ENCODE assay signal across 11 cellular contexts in genomic region chr2:10494351-10495066, GRCh38. TPM values are rescaled to one million over a fixed set of nuclear protein-coding genes. Genes with fewer than 3 reads are reported as not detected.
DNase-seq lines count a peak whose midpoint lies in the region; ATAC-seq and TF ChIP-seq lines count a peak whose summit lies in the region.
"Had no signal": no experiment of that assay in that cellular context is flagged by ENCODE, and none has a peak within 500 bp of the region (broad histone marks: within the 10 kb centered on the region; RNA-seq: fewer than 3 reads in every experiment).

No MANE protein-coding gene starts in this region.

- no peaks in the 10 kb centered on the region for H3K9me2 ChIP-seq in GM23338 (ENCODE audit: insufficient read depth)

- peak overlapping the region in 9 of 11 experiments; percentile 37 to 82 (median 62); a peak in 15 of 22 replicates for H3K9ac ChIP-seq in BLaER1 treated with 17β-estradiol and CSF1 and Interleukin-3, amounts not matched to agents 10 nM and 100 nM

- H3K4me1 ChIP-seq in BLaER1 treated with 17β-estradiol and CSF1 and Interleukin-3, amounts not matched to agents 10 nM and 100 nM: peaks cover 33 to 75% (median 67%) of the 10 kb centered on the region in 10 experiments
- no peaks in the 10 kb centered on the region for H3K4me1 ChIP-seq in GM23338 (ENCODE audit: insufficient read depth)

- peak overlapping the region; percentile 73 to 94 (median 86) for H3K4me2 ChIP-seq in BLaER1 treated with 17β-estradiol and CSF1 and Interleukin-3, amounts not matched to agents 10 nM and 100 nM
- no peak overlapping the region for H3K4me2 ChIP-seq in GM23338

- H3K27ac ChIP-seq in BLaER1 treated with 17β-estradiol and CSF1 and Interleukin-3, amounts not matched to agents 10 nM and 100 nM: peak overlapping the region in 10 of 11 experiments; percentile 17 to 94 (median 80); a peak in 19 of 22 replicates
- H3K27ac ChIP-seq in GM23338 (ENCODE audit: low read depth): no peak overlapping the region

- H3K4me3 Mint-ChIP-seq in GM23338 (no peak overlapping the region), chondrocyte (ENCODE audit: unreplicated experiment) (no peak overlapping the region), osteocyte (ENCODE audit: unreplicated experiment) (no peak overlapping the region)
- H3K4me3 Mint-ChIP-seq: activated CD8-positive, alpha-beta T cell treated with anti-CD3 and anti-CD28 coated beads for 36 hours had no signal

- peaks cover 0 to 16% (median 10%) of the 10 kb centered on the region in 11 experiments; a peak in 20 of 22 replicates for H3K9me3 ChIP-seq in BLaER1 treated with 17β-estradiol and CSF1 and Interleukin-3, amounts not matched to agents 10 nM and 100 nM (replicated peaks in 1 of 11)

- DNase-seq in GM23338 (ENCODE audit: low spot score): no peak
- peak; percentile 85 for DNase-seq in chondrocyte (ENCODE audit: low spot score)
- DNase-seq in osteocyte (ENCODE audit: extremely low spot score, unreplicated experiment): peak; percentile 76
- no peak for DNase-seq in NCI-H2196 (lab: John Stamatoyannopoulos, UW; ENCODE audit: unreplicated experiment)
- no peak for DNase-seq in activated CD4-positive, CD25-positive, alpha-beta regulatory T cell (lab: John Stamatoyannopoulos, UW)
- DNase-seq in activated CD4-positive, CD25-positive, alpha-beta regulatory T cell treated with anti-CD3 and anti-CD28 coated beads, Interleukin-2, amount 50 U/mL, for 72 hours: no peak
- DNase-seq: amygdala, NCI-H2227 treated with DMSO at 0.1 percent for 48 hours had no signal

- H3K27me3 Mint-ChIP-seq in GM23338 (ENCODE audit: insufficient read depth, low read depth, poor library complexity) (peaks cover 7% of the 10 kb centered on the region), chondrocyte (ENCODE audit: low read depth) (peaks cover 25% of the 10 kb centered on the region), osteocyte (ENCODE audit: unreplicated experiment) (peaks cover 24% of the 10 kb centered on the region)

- H3K9me3 Mint-ChIP-seq in GM23338: peaks cover 8% of the 10 kb centered on the region; the same call in 2 of the 3 replicates
- H3K9me3 Mint-ChIP-seq in chondrocyte (ENCODE audit: low read depth): peaks cover 10% of the 10 kb centered on the region
- H3K9me3 Mint-ChIP-seq in osteocyte (ENCODE audit: unreplicated experiment): peaks cover 8% of the 10 kb centered on the region

- H3K4me1 Mint-ChIP-seq in GM23338 (peaks cover 5% of the 10 kb centered on the region; the same call in 2 of the 3 replicates), chondrocyte (ENCODE audit: low read depth) (peaks cover 12% of the 10 kb centered on the region), osteocyte (ENCODE audit: unreplicated experiment) (peaks cover 11% of the 10 kb centered on the region)

- no peaks in the 10 kb centered on the region; a peak in 1 of 22 replicates for H4K20me1 ChIP-seq in BLaER1 treated with 17β-estradiol and CSF1 and Interleukin-3, amounts not matched to agents 10 nM and 100 nM
- no peaks in the 10 kb centered on the region for H4K20me1 ChIP-seq in GM23338 (replicated peaks; ENCODE audit: insufficient read depth)

- H3K36me3 Mint-ChIP-seq in GM23338 (ENCODE audit: low read depth): 0 out of 3 replicates have a peak, but pooled peaks cover 4% of the 10 kb centered on the region
- H3K36me3 Mint-ChIP-seq in chondrocyte (ENCODE audit: low read depth): peaks cover 5% of the 10 kb centered on the region
- peaks cover 3% of the 10 kb centered on the region for H3K36me3 Mint-ChIP-seq in osteocyte (ENCODE audit: unreplicated experiment)

- H3K27ac Mint-ChIP-seq in GM23338: no peak overlapping the region
- H3K27ac Mint-ChIP-seq in chondrocyte (ENCODE audit: unreplicated experiment): no peak overlapping the region
- H3K27ac Mint-ChIP-seq in osteocyte (ENCODE audit: unreplicated experiment): no peak overlapping the region
- H3K27ac Mint-ChIP-seq: activated CD8-positive, alpha-beta T cell treated with anti-CD3 and anti-CD28 coated beads for 36 hours had no signal

- TF ChIP-seq CTCF in GM23338 (conservative IDR thresholded peaks at IDR 0.05; ENCODE audit: low read depth in 2 of 2) (peak in 1 of 2 experiments; percentile 16; a peak in 1 of 4 replicates), chondrocyte (IDR thresholded peaks at IDR 0.05) (no peak), osteocyte (IDR thresholded peaks at IDR 0.05) (no peak)

- no peaks in the 10 kb centered on the region for H3K79me2 ChIP-seq in GM23338 (replicated peaks; ENCODE audit: insufficient read depth)

- H3K4me3 ChIP-seq in BLaER1 treated with 17β-estradiol and CSF1 and Interleukin-3, amounts not matched to agents 10 nM and 100 nM: peak overlapping the region in 1 of 10 experiments; percentile 6; a peak in 1 of 20 replicates
- H3K4me3 ChIP-seq in GM23338: no peak overlapping the region

- no peak overlapping the region for H2AFZ ChIP-seq in GM23338

- H3F3A ChIP-seq in GM23338 (replicated peaks; ENCODE audit: low read depth): no peaks in the 10 kb centered on the region

- ATAC-seq in GM23338: peak; percentile 25; the same call in 2 of the 3 replicates
- ATAC-seq: HCT116 had no signal

- no peaks in the 10 kb centered on the region for H3K36me3 ChIP-seq in BLaER1 treated with 17β-estradiol and CSF1 and Interleukin-3, amounts not matched to agents 10 nM and 100 nM
- H3K36me3 ChIP-seq in GM23338 (ENCODE audit: insufficient read depth): no peaks in the 10 kb centered on the region

- no peaks in the 10 kb centered on the region for H3K27me3 ChIP-seq in BLaER1 treated with 17β-estradiol and CSF1 and Interleukin-3, amounts not matched to agents 10 nM and 100 nM
- no peaks in the 10 kb centered on the region for H3K27me3 ChIP-seq in GM23338 (ENCODE audit: insufficient read depth)

TF ChIP-seq in GM23338, 12 proteins besides CTCF, POLR2A, EP300 and RAD21 (continues in another document):
- TF ChIP-seq REST (IDR thresholded peaks at IDR 0.05; ENCODE audit: unreplicated experiment) (no peak), EZH2phosphoT487 (IDR thresholded peaks at IDR 0.05; ENCODE audit: unreplicated experiment) (no peak), JUNB (IDR thresholded peaks at IDR 0.05; ENCODE audit: unreplicated experiment) (no peak), ETS1 (IDR thresholded peaks at IDR 0.05) (no peak)

RNA-seq across cellular contexts. Expression of gene ODC1, which starts 46.4 kb away (rescaled TPM):
- 70.3 and 85.5 TPM in 2 replicates for total RNA-seq in GM23338 (2014; rRNA removed; shearing (Covaris generic))
- polyA plus RNA-seq in GM23338 (2016; fragmentation: Nextera tagmentation; extraction: Ambion mirVana): 23.3 and 24.2 TPM in 2 replicates
- total RNA-seq in chondrocyte (44.4 to 65.3 TPM (median 61.6 TPM) in 3 replicates), osteocyte (41.7 and 44.8 TPM in 2 replicates)

Comparison
In these comparisons a context has a peak if more than half of its experiments do, and no peak if none do; other contexts are left out.
1. DNase-seq: peak in chondrocyte (single experiment) and osteocyte (single experiment); none in GM23338 (single experiment), NCI-H2196 (single experiment), activated CD4-positive, CD25-positive, alpha-beta regulatory T cell (0 of 4) and activated CD4-positive, CD25-positive, alpha-beta regulatory T cell treated with anti-CD3 and anti-CD28 coated beads, Interleukin-2, amount 50 U/mL, for 72 hours (single experiment).